ENCODE assay signal across 1 cellular context in the genomic region with DNA sequence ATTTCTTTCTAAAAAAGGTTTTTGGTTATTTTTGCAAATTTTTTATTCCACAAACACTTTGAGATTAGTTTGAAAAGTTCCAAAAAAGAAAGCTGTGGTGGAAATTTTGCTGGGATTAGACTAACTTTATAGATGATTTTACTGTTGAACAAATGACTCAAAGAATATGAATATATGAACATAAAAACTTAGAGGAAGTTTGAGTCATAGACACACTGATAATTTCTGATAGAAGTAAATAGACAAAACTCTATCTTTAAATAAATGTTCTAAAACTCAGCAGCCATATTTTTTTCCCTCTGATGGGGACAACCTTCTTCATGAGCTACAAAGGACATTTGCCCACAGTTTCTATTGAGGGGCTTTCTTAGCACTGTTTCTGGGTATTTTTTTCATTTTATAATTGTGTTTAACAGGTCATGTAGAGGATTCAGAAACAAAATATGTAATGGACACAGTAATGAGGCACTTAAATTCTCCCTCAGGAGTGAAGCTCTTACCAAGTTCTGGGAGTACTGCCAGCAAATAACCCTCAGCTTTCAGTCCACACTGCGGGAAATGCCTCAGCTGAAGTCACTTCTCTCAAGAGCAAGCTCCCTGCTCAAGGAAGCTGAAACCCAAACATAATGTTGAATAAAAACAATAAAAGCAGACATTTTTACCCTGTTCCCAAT.
TF ChIP-seq lines count a peak whose summit lies in the region.

No MANE protein-coding gene starts in this region.

TF ChIP-seq in SK-N-SH, 30 proteins besides CTCF, POLR2A, EP300 and RAD21 (continued from another document):
- TF ChIP-seq, protein P1, sequence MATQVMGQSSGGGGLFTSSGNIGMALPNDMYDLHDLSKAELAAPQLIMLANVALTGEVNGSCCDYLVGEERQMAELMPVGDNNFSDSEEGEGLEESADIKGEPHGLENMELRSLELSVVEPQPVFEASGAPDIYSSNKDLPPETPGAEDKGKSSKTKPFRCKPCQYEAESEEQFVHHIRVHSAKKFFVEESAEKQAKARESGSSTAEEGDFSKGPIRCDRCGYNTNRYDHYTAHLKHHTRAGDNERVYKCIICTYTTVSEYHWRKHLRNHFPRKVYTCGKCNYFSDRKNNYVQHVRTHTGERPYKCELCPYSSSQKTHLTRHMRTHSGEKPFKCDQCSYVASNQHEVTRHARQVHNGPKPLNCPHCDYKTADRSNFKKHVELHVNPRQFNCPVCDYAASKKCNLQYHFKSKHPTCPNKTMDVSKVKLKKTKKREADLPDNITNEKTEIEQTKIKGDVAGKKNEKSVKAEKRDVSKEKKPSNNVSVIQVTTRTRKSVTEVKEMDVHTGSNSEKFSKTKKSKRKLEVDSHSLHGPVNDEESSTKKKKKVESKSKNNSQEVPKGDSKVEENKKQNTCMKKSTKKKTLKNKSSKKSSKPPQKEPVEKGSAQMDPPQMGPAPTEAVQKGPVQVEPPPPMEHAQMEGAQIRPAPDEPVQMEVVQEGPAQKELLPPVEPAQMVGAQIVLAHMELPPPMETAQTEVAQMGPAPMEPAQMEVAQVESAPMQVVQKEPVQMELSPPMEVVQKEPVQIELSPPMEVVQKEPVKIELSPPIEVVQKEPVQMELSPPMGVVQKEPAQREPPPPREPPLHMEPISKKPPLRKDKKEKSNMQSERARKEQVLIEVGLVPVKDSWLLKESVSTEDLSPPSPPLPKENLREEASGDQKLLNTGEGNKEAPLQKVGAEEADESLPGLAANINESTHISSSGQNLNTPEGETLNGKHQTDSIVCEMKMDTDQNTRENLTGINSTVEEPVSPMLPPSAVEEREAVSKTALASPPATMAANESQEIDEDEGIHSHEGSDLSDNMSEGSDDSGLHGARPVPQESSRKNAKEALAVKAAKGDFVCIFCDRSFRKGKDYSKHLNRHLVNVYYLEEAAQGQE (IDR thresholded peaks at IDR 0.05; ENCODE audit: low read depth, low read length), result no peak
- TF ChIP-seq, protein P2, sequence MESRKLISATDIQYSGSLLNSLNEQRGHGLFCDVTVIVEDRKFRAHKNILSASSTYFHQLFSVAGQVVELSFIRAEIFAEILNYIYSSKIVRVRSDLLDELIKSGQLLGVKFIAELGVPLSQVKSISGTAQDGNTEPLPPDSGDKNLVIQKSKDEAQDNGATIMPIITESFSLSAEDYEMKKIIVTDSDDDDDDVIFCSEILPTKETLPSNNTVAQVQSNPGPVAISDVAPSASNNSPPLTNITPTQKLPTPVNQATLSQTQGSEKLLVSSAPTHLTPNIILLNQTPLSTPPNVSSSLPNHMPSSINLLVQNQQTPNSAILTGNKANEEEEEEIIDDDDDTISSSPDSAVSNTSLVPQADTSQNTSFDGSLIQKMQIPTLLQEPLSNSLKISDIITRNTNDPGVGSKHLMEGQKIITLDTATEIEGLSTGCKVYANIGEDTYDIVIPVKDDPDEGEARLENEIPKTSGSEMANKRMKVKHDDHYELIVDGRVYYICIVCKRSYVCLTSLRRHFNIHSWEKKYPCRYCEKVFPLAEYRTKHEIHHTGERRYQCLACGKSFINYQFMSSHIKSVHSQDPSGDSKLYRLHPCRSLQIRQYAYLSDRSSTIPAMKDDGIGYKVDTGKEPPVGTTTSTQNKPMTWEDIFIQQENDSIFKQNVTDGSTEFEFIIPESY (IDR thresholded peaks at IDR 0.05; ENCODE audit: borderline replicate concordance, low read depth), result no peak
- TF ChIP-seq FOXJ3 (CRISPR knock-in tag; IDR thresholded peaks at IDR 0.05) (no peak), NRF1 (IDR thresholded peaks at IDR 0.05; ENCODE audit: low read depth, low read length) (no peak), EZH2phosphoT487 (IDR thresholded peaks at IDR 0.05; ENCODE audit: borderline replicate concordance, low read depth) (no peak), RXRA (IDR thresholded peaks at IDR 0.05; ENCODE audit: borderline replicate concordance, low read depth) (peak; percentile 30; the same call in 1 of the 2 replicates), SIN3A (IDR thresholded peaks at IDR 0.05; ENCODE audit: borderline replicate concordance, low read depth, low read length) (no peak), FOSL2 (IDR thresholded peaks at IDR 0.05; ENCODE audit: borderline replicate concordance, low read depth) (peak; percentile 60; the same call in 1 of the 2 replicates), JUND (IDR thresholded peaks at IDR 0.05) (peak; percentile 45), TCF12 (IDR thresholded peaks at IDR 0.05) (peak; percentile 66), RCOR1 (IDR thresholded peaks at IDR 0.05; ENCODE audit: low read length) (no peak), YY1 (IDR thresholded peaks at IDR 0.05; ENCODE audit: low read depth) (peak; percentile 68; the same call in 1 of the 2 replicates)
- TF ChIP-seq, protein P3, sequence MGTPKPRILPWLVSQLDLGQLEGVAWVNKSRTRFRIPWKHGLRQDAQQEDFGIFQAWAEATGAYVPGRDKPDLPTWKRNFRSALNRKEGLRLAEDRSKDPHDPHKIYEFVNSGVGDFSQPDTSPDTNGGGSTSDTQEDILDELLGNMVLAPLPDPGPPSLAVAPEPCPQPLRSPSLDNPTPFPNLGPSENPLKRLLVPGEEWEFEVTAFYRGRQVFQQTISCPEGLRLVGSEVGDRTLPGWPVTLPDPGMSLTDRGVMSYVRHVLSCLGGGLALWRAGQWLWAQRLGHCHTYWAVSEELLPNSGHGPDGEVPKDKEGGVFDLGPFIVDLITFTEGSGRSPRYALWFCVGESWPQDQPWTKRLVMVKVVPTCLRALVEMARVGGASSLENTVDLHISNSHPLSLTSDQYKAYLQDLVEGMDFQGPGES (IDR thresholded peaks at IDR 0.05; ENCODE audit: low read depth, low read length), result no peak
- TF ChIP-seq, protein P4, sequence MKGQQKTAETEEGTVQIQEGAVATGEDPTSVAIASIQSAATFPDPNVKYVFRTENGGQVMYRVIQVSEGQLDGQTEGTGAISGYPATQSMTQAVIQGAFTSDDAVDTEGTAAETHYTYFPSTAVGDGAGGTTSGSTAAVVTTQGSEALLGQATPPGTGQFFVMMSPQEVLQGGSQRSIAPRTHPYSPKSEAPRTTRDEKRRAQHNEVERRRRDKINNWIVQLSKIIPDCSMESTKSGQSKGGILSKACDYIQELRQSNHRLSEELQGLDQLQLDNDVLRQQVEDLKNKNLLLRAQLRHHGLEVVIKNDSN (IDR thresholded peaks at IDR 0.05; ENCODE audit: borderline replicate concordance, low read depth), result no peak
